Comparison of ENCODE assay signal across 1 cellular context in genomic region chr2:60880988-60881932, GRCh38.
TF ChIP-seq lines count a peak whose summit lies in the region.

Gene REL, plus strand, starts transcription at chr2:60881574. Its CDS starts 267 bp downstream, at chr2:60881841.

TF ChIP-seq in WTC11, 78 proteins besides CTCF, POLR2A, EP300 and RAD21 (continued from another document):
- TF ChIP-seq JUN (CRISPR knock-in tag; IDR thresholded peaks at IDR 0.05): 0 out of 2 replicates have a peak, but pooled peaks have one; percentile 24
- peak; percentile 65; the same call in 1 of the 2 replicates for TF ChIP-seq FOXK1 (CRISPR knock-in tag; IDR thresholded peaks at IDR 0.05)
- no peak for TF ChIP-seq ZNF219 (CRISPR knock-in tag; IDR thresholded peaks at IDR 0.05; ENCODE audit: borderline replicate concordance)
- TF ChIP-seq ZNF232 (CRISPR knock-in tag; IDR thresholded peaks at IDR 0.05): peak; percentile 21; the same call in 1 of the 2 replicates
- no peak for TF ChIP-seq NR1H2 (CRISPR knock-in tag; IDR thresholded peaks at IDR 0.05)
- no peak for TF ChIP-seq RORB (CRISPR knock-in tag; IDR thresholded peaks at IDR 0.05)
- no peak for TF ChIP-seq SOX15 (CRISPR knock-in tag; IDR thresholded peaks at IDR 0.05)
- peak; percentile 62 for TF ChIP-seq E2F5 (CRISPR knock-in tag; IDR thresholded peaks at IDR 0.05)
- no peak for TF ChIP-seq ATF6 (CRISPR knock-in tag; IDR thresholded peaks at IDR 0.05)
- no peak for TF ChIP-seq USF1 (CRISPR knock-in tag; IDR thresholded peaks at IDR 0.05)
- no peak for TF ChIP-seq ZNF532 (CRISPR knock-in tag; IDR thresholded peaks at IDR 0.05; ENCODE audit: borderline replicate concordance)
